Comparison of ENCODE assay signal across 15 cellular contexts in genomic region chr12:43315961-43316360, GRCh38.
"Had no signal": no experiment of that assay in that cellular context is flagged by ENCODE, and none has a peak within 500 bp of the region (broad histone marks: within the 10 kb centered on the region; RNA-seq: fewer than 3 reads in every experiment).

No MANE protein-coding gene starts in this region.

- H3K36me3 Mint-ChIP-seq: activated naive CD4-positive, alpha-beta T cell treated with anti-CD3 and anti-CD28 coated beads, Interleukin-2, amount 50 U/mL, for 72 hours; memory B cell; stimulated activated memory B cell treated with anti-CD40 and anti-IgM and Interleukin-4, amounts not matched to agents 10 μg/mL and 1 μg/mL and 100 μg/mL, for 72 hours had no signal

- H3K9me3 ChIP-seq: left lung, tibial nerve, vagina had no signal

- H3K27me3 ChIP-seq: cardiac muscle cell, left lung, tibial nerve, vagina had no signal

- DNase-seq: amygdala, foreskin melanocyte, head of caudate nucleus, left lung, small intestine had no signal

- H3K9ac ChIP-seq: parathyroid adenoma had no signal

- H3K27ac Mint-ChIP-seq: activated naive CD4-positive, alpha-beta T cell treated with anti-CD3 and anti-CD28 coated beads, Interleukin-2, amount 50 U/mL, for 72 hours; activated T-helper 2 cell treated with anti-CD3 and anti-CD28 coated beads, Interferon-gamma antibody, Interleukin-2, Interleukin-4, amounts not matched to agents 10 μg/mL and 5 μg/mL and 100 μg/mL, durations not matched to agents 14 hours and 24 hours and 36 hours; dendritic cell treated with granulocyte-macrophage colony-stimulating factor and Interleukin-4, amounts not matched to agents 40 ng/mL and 50 ng/mL, for 4 days; memory B cell; stimulated activated memory B cell treated with anti-CD40 and anti-IgM and Interleukin-4, amounts not matched to agents 10 μg/mL and 1 μg/mL and 100 μg/mL, for 72 hours had no signal

- H3K4me1 Mint-ChIP-seq: memory B cell; neural crest cell; stimulated activated memory B cell treated with anti-CD40 and anti-IgM and Interleukin-4, amounts not matched to agents 10 μg/mL and 1 μg/mL and 100 μg/mL, for 72 hours had no signal

- H3K4me3 ChIP-seq: cardiac muscle cell, left lung, tibial nerve, vagina had no signal

- H3K4me1 ChIP-seq: left lung, parathyroid adenoma, tibial nerve, vagina had no signal

- H3K27ac ChIP-seq: cardiac muscle cell, left lung, parathyroid adenoma, tibial nerve, vagina had no signal

- H3K36me3 ChIP-seq: cardiac muscle cell, left lung, tibial nerve, vagina had no signal

- H3K27me3 Mint-ChIP-seq: dendritic cell treated with granulocyte-macrophage colony-stimulating factor and Interleukin-4, amounts not matched to agents 40 ng/mL and 50 ng/mL, for 4 days; memory B cell; stimulated activated memory B cell treated with anti-CD40 and anti-IgM and Interleukin-4, amounts not matched to agents 10 μg/mL and 1 μg/mL and 100 μg/mL, for 72 hours had no signal

- H3K9me3 Mint-ChIP-seq: activated T-helper 2 cell treated with anti-CD3 and anti-CD28 coated beads, Interferon-gamma antibody, Interleukin-2, Interleukin-4, amounts not matched to agents 10 μg/mL and 5 μg/mL and 100 μg/mL, durations not matched to agents 14 hours and 24 hours and 36 hours; memory B cell; neural crest cell; stimulated activated memory B cell treated with anti-CD40 and anti-IgM and Interleukin-4, amounts not matched to agents 10 μg/mL and 1 μg/mL and 100 μg/mL, for 72 hours had no signal

- H2AFZ ChIP-seq: parathyroid adenoma had no signal

- H3K4me3 Mint-ChIP-seq: dendritic cell treated with granulocyte-macrophage colony-stimulating factor and Interleukin-4, amounts not matched to agents 40 ng/mL and 50 ng/mL, for 4 days; memory B cell; neural crest cell; stimulated activated memory B cell treated with anti-CD40 and anti-IgM and Interleukin-4, amounts not matched to agents 10 μg/mL and 1 μg/mL and 100 μg/mL, for 72 hours had no signal
